19 cellular contexts compared by ENCODE assay signal in genomic region chr11:133898031-133898769, GRCh38. TPM values are rescaled to one million over a fixed set of nuclear protein-coding genes. Genes with fewer than 3 reads are reported as not detected.
DNase-seq lines count a peak whose midpoint lies in the region; ATAC-seq and TF ChIP-seq lines count a peak whose summit lies in the region.
"Had no signal": no experiment of that assay in that cellular context is flagged by ENCODE, and none has a peak within 500 bp of the region (broad histone marks: within the 10 kb centered on the region; RNA-seq: fewer than 3 reads in every experiment).

No MANE protein-coding gene starts in this region.

- no peak overlapping the region for H3K4me2 ChIP-seq in OCI-LY7 (ENCODE audit: low read length)
- H3K4me2 ChIP-seq: A549 had no signal

- no peaks in the 10 kb centered on the region for H3K9me2 ChIP-seq in OCI-LY7 (ENCODE audit: insufficient read depth, low read length)

- H3K9me3 ChIP-seq in OCI-LY7 (ENCODE audit: low read length) = no peaks in the 10 kb centered on the region
- H3K9me3 ChIP-seq: A549, gastroesophageal sphincter had no signal

- no peaks in the 10 kb centered on the region for H3K36me3 ChIP-seq in OCI-LY7 (ENCODE audit: insufficient read depth, low read length)

- peaks cover 19% of the 10 kb centered on the region for H3K36me3 Mint-ChIP-seq in activated CD4-positive, alpha-beta T cell treated with anti-CD3 and anti-CD28 coated beads, Interleukin-2, amount 10 ng/mL, durations not matched to agents 24 days and 14 days (ENCODE audit: low read depth)
- H3K36me3 Mint-ChIP-seq: IgD-negative memory B cell had no signal

- H4K20me1 ChIP-seq in OCI-LY7 (ENCODE audit: insufficient read depth, low read length) = no peaks in the 10 kb centered on the region

- H3K27ac ChIP-seq in OCI-LY7 (ENCODE audit: low read depth, low read length, poor library complexity, severe bottlenecking) = no peak overlapping the region
- H3K27ac ChIP-seq: A549, gastroesophageal sphincter had no signal

- no TSS peak for BruUV-seq in OCI-LY7 (replicated peaks; lab: Mats Ljungman, UMichigan)

- POLR2A ChIA-PET in OCI-LY7 (lab: Charles Lee) = no interaction called here

- ATAC-seq in GM21786 (IDR thresholded peaks at IDR 0.05; ENCODE audit: unreplicated experiment) (peak; percentile 44), Right ventricle myocardium inferior (no peak)
- ATAC-seq: A549; gastroesophageal sphincter; stimulated activated naive CD8-positive, alpha-beta T cell treated with anti-CD3 and anti-CD28 coated beads, Interleukin-15, amount 100 ng/mL, for 72 hours had no signal

- intact Hi-C loops in activated CD4-positive, alpha-beta T cell treated with anti-CD3 and anti-CD28 coated beads, Interleukin-2, amount 10 ng/mL, durations not matched to agents 24 days and 14 days (cut with micrococcal nuclease) = no loop called here
- intact Hi-C loops in OCI-LY7 (cut with micrococcal nuclease; ENCODE audit: unreplicated experiment) (no loop called here), Right ventricle myocardium inferior (cut with DNase I) (no loop called here)

- peaks cover 8% of the 10 kb centered on the region for H3K4me1 ChIP-seq in OCI-LY7 (ENCODE audit: insufficient read depth, low read length, poor library complexity, severe bottlenecking)
- H3K4me1 ChIP-seq: A549 had no signal

- H3K27me3 Mint-ChIP-seq in activated CD4-positive, alpha-beta T cell treated with anti-CD3 and anti-CD28 coated beads, Interleukin-2, amount 10 ng/mL, durations not matched to agents 24 days and 14 days = no peaks in the 10 kb centered on the region
- H3K27me3 Mint-ChIP-seq: stimulated activated naive CD8-positive, alpha-beta T cell treated with anti-CD3 and anti-CD28 coated beads, Interleukin-15, amount 100 ng/mL, for 72 hours had no signal

- CTCF ChIA-PET in OCI-LY7 (lab: Charles Lee; ENCODE audit: unreplicated experiment) = no interaction called here

- no peak overlapping the region for H2AFZ ChIP-seq in OCI-LY7 (ENCODE audit: low read length)

- H3K4me3 Mint-ChIP-seq in activated CD4-positive, alpha-beta T cell treated with anti-CD3 and anti-CD28 coated beads, Interleukin-2, amount 10 ng/mL, durations not matched to agents 24 days and 14 days = no peak overlapping the region
- H3K4me3 Mint-ChIP-seq: stimulated activated naive CD8-positive, alpha-beta T cell treated with anti-CD3 and anti-CD28 coated beads, Interleukin-15, amount 100 ng/mL, for 72 hours had no signal

- peaks cover 3% of the 10 kb centered on the region for H3K4me1 Mint-ChIP-seq in activated CD4-positive, alpha-beta T cell treated with anti-CD3 and anti-CD28 coated beads, Interleukin-2, amount 10 ng/mL, durations not matched to agents 24 days and 14 days
- H3K4me1 Mint-ChIP-seq: stimulated activated naive CD8-positive, alpha-beta T cell treated with anti-CD3 and anti-CD28 coated beads, Interleukin-15, amount 100 ng/mL, for 72 hours had no signal

- TF ChIP-seq CTCF in OCI-LY7 (conservative IDR thresholded peaks at IDR 0.05; ENCODE audit: low read length) = peak; percentile 44; the same call in 1 of the 2 replicates

- no peaks in the 10 kb centered on the region for H3K9me3 Mint-ChIP-seq in activated CD4-positive, alpha-beta T cell treated with anti-CD3 and anti-CD28 coated beads, Interleukin-2, amount 10 ng/mL, durations not matched to agents 24 days and 14 days
- H3K9me3 Mint-ChIP-seq: IgD-negative memory B cell; stimulated activated naive CD8-positive, alpha-beta T cell treated with anti-CD3 and anti-CD28 coated beads, Interleukin-15, amount 100 ng/mL, for 72 hours had no signal

- no peak for DNase-seq in activated CD4-positive, alpha-beta T cell treated with anti-CD3 and anti-CD28 coated beads, Interleukin-2, amount 10 ng/mL, durations not matched to agents 24 days and 14 days
- no peak for DNase-seq in activated CD4-positive, alpha-beta T cell treated with anti-CD3 and anti-CD28 coated beads for 4 hours
- DNase-seq in OCI-LY7 (ENCODE audit: low spot score) (no peak), retina (peak; percentile 0), DMS 273 (lab: John Stamatoyannopoulos, UW; ENCODE audit: unreplicated experiment) (no peak), occipital lobe (lab: John Stamatoyannopoulos, UW) (no peak), Right ventricle myocardium inferior (ENCODE audit: missing footprints) (no peak)
- DNase-seq: anterior cingulate cortex; effector memory CD4-positive, alpha-beta T cell; NCI-H2029 treated with DMSO at 0.1 percent for 48 hours; stimulated activated CD4-positive, alpha-beta T cell treated with anti-CD3 and anti-CD28 coated beads, Interleukin-2, amount 100 ng/mL, for 48 hours; T-helper 1 cell had no signal

- H3K4me3 ChIP-seq in OCI-LY7 (ENCODE audit: low read depth, low read length, poor library complexity, severe bottlenecking) = no peak overlapping the region
- H3K4me3 ChIP-seq: A549, gastroesophageal sphincter, lung had no signal

- H3K27ac Mint-ChIP-seq in activated CD4-positive, alpha-beta T cell treated with anti-CD3 and anti-CD28 coated beads, Interleukin-2, amount 10 ng/mL, durations not matched to agents 24 days and 14 days = peak overlapping the region; percentile 45

- H3K79me2 ChIP-seq in OCI-LY7 (ENCODE audit: insufficient read depth, low read depth, low read length) = no peaks in the 10 kb centered on the region

RNA-seq across cellular contexts. Expression of gene SPATA19, which starts 52.9 kb away (rescaled TPM):
- not detected in 2 replicates for total RNA-seq in activated CD4-positive, alpha-beta T cell treated with anti-CD3 and anti-CD28 coated beads, Interleukin-2, amount 10 ng/mL, durations not matched to agents 24 days and 14 days
- total RNA-seq in OCI-LY7 (2014; rRNA removed; shearing (Covaris generic)) = not detected in 2 replicates
- not detected in 2 replicates for total RNA-seq in OCI-LY7 (2022)
- not detected for total RNA-seq in occipital lobe
- total RNA-seq in Right ventricle myocardium inferior = not detected
- total RNA-seq: activated CD8-positive, alpha-beta memory T cell treated with anti-CD3 and anti-CD28 coated beads for 36 hours; gastroesophageal sphincter; lung had no signal

RNA-seq across cellular contexts. Expression of gene IGSF9B, which starts 58.6 kb away (rescaled TPM):
- total RNA-seq in activated CD4-positive, alpha-beta T cell treated with anti-CD3 and anti-CD28 coated beads, Interleukin-2, amount 10 ng/mL, durations not matched to agents 24 days and 14 days = 90.5 and 91.8 TPM in 2 replicates
- total RNA-seq in OCI-LY7 (2014; rRNA removed; shearing (Covaris generic)) = 0.36 and 0.95 TPM in 2 replicates
- total RNA-seq in OCI-LY7 (2022) (2.8 and 3.4 TPM in 2 replicates), occipital lobe (5.5 TPM), Right ventricle myocardium inferior (41.7 TPM)
